ENCODE assay signal across 8 cellular contexts in the genomic region with DNA sequence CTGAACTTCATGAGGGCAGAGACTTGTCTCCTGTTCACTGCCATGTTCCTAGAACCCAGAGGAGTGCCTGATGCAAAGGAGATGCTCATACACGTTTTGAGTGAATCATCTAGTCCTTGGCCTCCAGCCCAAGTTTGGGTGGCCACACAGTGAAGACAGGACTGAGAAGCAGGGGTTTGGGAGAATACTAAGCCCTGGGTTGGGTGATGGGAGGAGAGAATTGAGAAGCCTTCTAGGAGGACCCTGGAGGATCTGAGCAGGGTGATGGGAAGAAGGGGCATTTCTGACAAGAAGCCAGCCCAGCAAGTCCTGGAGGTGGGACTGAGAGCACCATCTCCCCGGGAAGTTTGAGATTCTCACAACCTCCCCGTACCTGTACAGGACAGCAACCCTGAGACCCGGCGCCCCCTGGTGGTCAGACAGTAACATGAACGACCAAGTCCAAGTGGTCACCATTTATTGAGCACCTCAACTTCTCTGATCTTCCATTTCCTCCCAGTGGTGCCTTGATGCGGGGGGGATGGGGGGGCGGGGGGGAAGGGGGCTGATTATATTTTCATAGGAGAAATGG. TPM values are rescaled to one million over a fixed set of nuclear protein-coding genes. Genes with fewer than 3 reads are reported as not detected.
DNase-seq lines count a peak whose midpoint lies in the region; ATAC-seq lines count a peak whose summit lies in the region.

No MANE protein-coding gene starts in this region.

- no peak for ATAC-seq in HG02852 (IDR thresholded peaks at IDR 0.05; ENCODE audit: unreplicated experiment)

- DNase-seq in NCI-H2081 (lab: John Stamatoyannopoulos, UW) = peak; percentile 27
- DNase-seq in NCI-H2081 treated with DMSO at 0.1 percent for 48 hours (lab: John Stamatoyannopoulos, UW) = no peak
- DNase-seq in NCI-H2171 treated with DMSO at 0.1 percent for 48 hours (lab: John Stamatoyannopoulos, UW) = peak; percentile 41
- DNase-seq in activated CD4-positive, alpha-beta T cell treated with anti-CD3 and anti-CD28 coated beads, Interleukin-2, amount 50 U/mL, for 1 hour = peak; percentile 71
- DNase-seq in dermis blood vessel endothelial cell = peak; percentile 70
- peak; percentile 51 to 64 for DNase-seq in lung microvascular endothelial cell (ENCODE audit: low read depth in 2 of 2)
- DNase-seq in stimulated activated CD8-positive, alpha-beta memory T cell treated with anti-CD3 and anti-CD28 coated beads, Interleukin-15, amount 100 ng/mL, for 48 hours (ENCODE audit: low read depth in 2 of 2) = peak; percentile 38 to 49

RNA-seq across cellular contexts. Expression of a gene that starts 11.0 kb away (rescaled TPM):
- total RNA-seq in dermis blood vessel endothelial cell = 10.0 and 15.8 TPM in 2 replicates
- total RNA-seq in lung microvascular endothelial cell = 4.1 and 7.3 TPM in 2 replicates

RNA-seq across cellular contexts. Expression of a gene that starts 14.6 kb away (rescaled TPM):
- total RNA-seq in dermis blood vessel endothelial cell (not detected in 2 replicates), lung microvascular endothelial cell (not detected in 2 replicates)

RNA-seq across cellular contexts. Expression of a gene that starts 27.5 kb away (rescaled TPM):
- total RNA-seq in dermis blood vessel endothelial cell (0.19 TPM in 1 of 2 replicates, not detected in the other), lung microvascular endothelial cell (0.20 and 0.22 TPM in 2 replicates)

RNA-seq across cellular contexts. Expression of a gene that starts 32.4 kb away (rescaled TPM):
- total RNA-seq in dermis blood vessel endothelial cell (not detected in 2 replicates), lung microvascular endothelial cell (not detected in 2 replicates)

RNA-seq across cellular contexts. Expression of a gene that starts 44.9 kb away (rescaled TPM):
- not detected in 2 replicates for total RNA-seq in dermis blood vessel endothelial cell
- not detected in 2 replicates for total RNA-seq in lung microvascular endothelial cell
